8 cellular contexts compared by ENCODE assay signal in the genomic region with DNA sequence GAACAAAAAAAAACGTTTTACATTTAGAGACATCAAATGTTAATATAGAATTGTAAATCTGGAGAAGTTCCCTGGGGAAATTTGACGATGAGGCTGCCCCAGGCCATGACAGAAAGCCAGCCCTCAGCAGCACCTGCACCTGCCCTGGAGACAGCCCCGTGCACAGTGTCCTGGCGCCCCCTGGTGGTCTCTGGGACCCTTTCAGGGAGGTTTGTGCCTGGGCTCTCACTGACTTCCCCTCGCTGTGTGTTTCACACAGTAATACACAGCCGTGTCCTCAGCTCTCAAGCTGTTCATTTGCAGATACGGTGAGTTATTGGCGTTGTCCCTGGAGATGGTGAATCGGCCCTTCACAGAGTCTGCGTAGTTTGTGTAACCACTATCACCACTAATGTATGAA.
DNase-seq lines count a peak whose midpoint lies in the region; ATAC-seq, FAIRE-seq and TF ChIP-seq lines count a peak whose summit lies in the region.
"Not testable (repeated sequence)": the region's sequence is repeated elsewhere in the genome, so short reads cannot be mapped to it uniquely, and the experiment has no call there.

No MANE protein-coding gene starts in this region.

- TF ChIP-seq EP300 in GM12878 (IDR thresholded peaks at IDR 0.05; ENCODE audit: borderline replicate concordance in 1 of 2, control insufficient read depth in 1 of 2, low read depth in 2 of 2, low read length in 2 of 2); stomach (IDR thresholded peaks at IDR 0.05): not testable (repeated sequence)

- intact Hi-C loops in OCI-LY7 (cut with micrococcal nuclease; ENCODE audit: unreplicated experiment); activated CD4-positive, alpha-beta T cell treated with anti-CD3 and anti-CD28 coated beads, Interleukin-2, amount 10 ng/mL, durations not matched to agents 24 days and 14 days (cut with micrococcal nuclease); GM12878 (cut with micrococcal nuclease; ENCODE audit: unreplicated experiment); right lobe of liver (cut with DNase I); stomach (cut with DNase I; ENCODE audit: low total_unique reads): not testable (repeated sequence)

- H3K4me3 ChIP-seq in MM.1S (ENCODE audit: low read length); OCI-LY7 (ENCODE audit: low read depth, low read length, poor library complexity, severe bottlenecking); GM12878; right lobe of liver; stomach: not testable (repeated sequence)

- not testable (repeated sequence) for H3K27ac ChIP-seq in MM.1S (ENCODE audit: low read length); OCI-LY7 (ENCODE audit: low read depth, low read length, poor library complexity, severe bottlenecking); GM12878 (ENCODE audit: control insufficient read depth, insufficient read depth); right lobe of liver; stomach

- peak; percentile 65 for ATAC-seq in GM19463 (IDR thresholded peaks at IDR 0.05; ENCODE audit: unreplicated experiment)
- peak; percentile 71 for ATAC-seq in GM12878
- ATAC-seq in right lobe of liver = peak in 1 of 4 donors; percentile 49

- H3K79me2 ChIP-seq in MM.1S (ENCODE audit: low read length); OCI-LY7 (ENCODE audit: insufficient read depth, low read depth, low read length); GM12878 (ENCODE audit: control insufficient read depth, insufficient read depth, low read length): not testable (repeated sequence)

- CTCF ChIA-PET in OCI-LY7 (lab: Charles Lee; ENCODE audit: unreplicated experiment); GM12878 (lab: Yijun Ruan, JAX): not testable (repeated sequence)

- H3K4me1 Mint-ChIP-seq in activated CD4-positive, alpha-beta T cell treated with anti-CD3 and anti-CD28 coated beads, Interleukin-2, amount 10 ng/mL, durations not matched to agents 24 days and 14 days = not testable (repeated sequence)

- H3K9me3 ChIP-seq in MM.1S (replicated peaks; ENCODE audit: insufficient read depth, low read length); OCI-LY7 (ENCODE audit: low read length); GM12878 (replicated peaks; ENCODE audit: control insufficient read depth, insufficient read depth, low read length); right lobe of liver; stomach: not testable (repeated sequence)

- WGBS in GM12878 (ENCODE audit: insufficient coverage, insufficient replicate concordance, low lambda C conversion rate, missing lambda C conversion rate) = 19% methylated on average over 4 of the region's 10 CpGs
- WGBS in right lobe of liver (ENCODE audit: insufficient coverage, low coverage, low lambda C conversion rate, missing lambda C conversion rate) = 20% methylated on average over 1 of the region's 10 CpGs
- 32 to 53% (median 43%) methylated on average over 6 to 8 of the region's 10 CpGs; no CpG with 5 or more reads in 1 of the 5 donors for WGBS in stomach, 5 donors

- H3K27ac Mint-ChIP-seq in activated CD4-positive, alpha-beta T cell treated with anti-CD3 and anti-CD28 coated beads, Interleukin-2, amount 10 ng/mL, durations not matched to agents 24 days and 14 days = not testable (repeated sequence)

- RAD21 ChIA-PET in GM12878 (lab: Charles Lee; ENCODE audit: unreplicated experiment) = not testable (repeated sequence)

- not testable (repeated sequence) for BruUV-seq in OCI-LY7 (replicated peaks; lab: Mats Ljungman, UMichigan); GM12878 (replicated peaks; lab: Mats Ljungman, UMichigan)

- not testable (repeated sequence) for H3K4me2 ChIP-seq in MM.1S (ENCODE audit: low read depth, low read length); OCI-LY7 (ENCODE audit: low read length); GM12878 (ENCODE audit: control insufficient read depth, insufficient read depth)

- H3K9ac ChIP-seq in MM.1S (ENCODE audit: low read length); GM12878 (ENCODE audit: control insufficient read depth, insufficient read depth, low read length): not testable (repeated sequence)

- DNase-seq in DMS53 (lab: John Stamatoyannopoulos, UW) (peak; percentile 7), MM.1S (peak; percentile 7), OCI-LY7 (ENCODE audit: low spot score) (peak; percentile 0), right lobe of liver (peak in 2 of 3 donors; percentile 27 to 55), stomach (peak; percentile 29)
- peak; percentile 56 for DNase-seq in activated CD4-positive, alpha-beta T cell treated with anti-CD3 and anti-CD28 coated beads, Interleukin-2, amount 10 ng/mL, durations not matched to agents 24 days and 14 days
- DNase-seq in GM12878 (ENCODE audit: low read depth, low spot score) = not testable (repeated sequence)

- POLR2A ChIA-PET in OCI-LY7 (lab: Charles Lee); GM12878 (lab: Charles Lee): not testable (repeated sequence)

- not testable (repeated sequence) for H3F3A ChIP-seq in MM.1S (ENCODE audit: insufficient read depth, low read length)

- H3K27me3 Mint-ChIP-seq in activated CD4-positive, alpha-beta T cell treated with anti-CD3 and anti-CD28 coated beads, Interleukin-2, amount 10 ng/mL, durations not matched to agents 24 days and 14 days = not testable (repeated sequence)

- H3K36me3 ChIP-seq in MM.1S (replicated peaks; ENCODE audit: insufficient read depth, low read length); OCI-LY7 (ENCODE audit: insufficient read depth, low read length); GM12878 (ENCODE audit: control insufficient read depth in 2 of 2, insufficient read depth in 2 of 2, low read length in 1 of 2); right lobe of liver; stomach: not testable (repeated sequence)

- not testable (repeated sequence) for H3K9me2 ChIP-seq in MM.1S (replicated peaks; ENCODE audit: insufficient read depth, low read length); OCI-LY7 (ENCODE audit: insufficient read depth, low read length)

- H3K4me1 ChIP-seq in MM.1S (ENCODE audit: low read length); OCI-LY7 (ENCODE audit: insufficient read depth, low read length, poor library complexity, severe bottlenecking); GM12878 (ENCODE audit: control insufficient read depth, insufficient read depth, low read length); right lobe of liver; stomach: not testable (repeated sequence)

- SMC1A ChIA-PET in GM12878 (lab: Charles Lee; ENCODE audit: uncharacterized antibody, unreplicated experiment) = not testable (repeated sequence)

- in situ Hi-C loops in GM12878 (cut with MboI) = not testable (repeated sequence)

- not testable (repeated sequence) for H2AFZ ChIP-seq in MM.1S (ENCODE audit: low read length); OCI-LY7 (ENCODE audit: low read length); GM12878 (ENCODE audit: control insufficient read depth, low read depth, low read length)

- not testable (repeated sequence) for H4K20me1 ChIP-seq in MM.1S (ENCODE audit: insufficient read depth, low read length); OCI-LY7 (ENCODE audit: insufficient read depth, low read length); GM12878 (ENCODE audit: control insufficient read depth, insufficient read depth)

- H3K27me3 ChIP-seq in MM.1S (replicated peaks; ENCODE audit: insufficient read depth, low read length); GM12878 (replicated peaks in 1 of 2; ENCODE audit: control insufficient read depth in 2 of 2, insufficient read depth in 2 of 2, low read length in 1 of 2); right lobe of liver; stomach: not testable (repeated sequence)

- not testable (repeated sequence) for TF ChIP-seq POLR2A in GM12878 (IDR thresholded peaks at IDR 0.05; ENCODE audit: low read depth, low read length); right lobe of liver (IDR thresholded peaks at IDR 0.05); stomach (IDR thresholded peaks at IDR 0.05)

- TF ChIP-seq CTCF in MM.1S (IDR thresholded peaks at IDR 0.05; ENCODE audit: low read length) = peak; percentile 17
- peak; percentile 21; the same call in 1 of the 2 replicates for TF ChIP-seq CTCF in OCI-LY7 (conservative IDR thresholded peaks at IDR 0.05; ENCODE audit: low read length)
- peak in 1 of 3 experiments; percentile 20; a peak in 1 of 6 replicates for TF ChIP-seq CTCF in GM12878 (IDR thresholded peaks at IDR 0.05 in 2 of 3, conservative IDR thresholded peaks at IDR 0.05 in 1 of 3; ENCODE audit: control insufficient read depth in 2 of 3, extremely low read depth in 1 of 3, insufficient read depth in 1 of 3, low read depth in 3 of 3, low read length in 3 of 3)
- peak in 2 of 4 donors; percentile 15 to 31 for TF ChIP-seq CTCF in right lobe of liver (IDR thresholded peaks at IDR 0.05)
- TF ChIP-seq CTCF in stomach (IDR thresholded peaks at IDR 0.05) = not testable (repeated sequence)

- 0 out of 2 replicates have a peak, but pooled peaks have one; percentile 11 for TF ChIP-seq RAD21 in GM12878 (IDR thresholded peaks at IDR 0.05; ENCODE audit: insufficient read depth, low read depth, low read length)

- not testable (repeated sequence) for FAIRE-seq in GM12878 (lab: Jason Lieb, UNC)

- not testable (repeated sequence) for H3K9me3 Mint-ChIP-seq in activated CD4-positive, alpha-beta T cell treated with anti-CD3 and anti-CD28 coated beads, Interleukin-2, amount 10 ng/mL, durations not matched to agents 24 days and 14 days

- H3K4me3 Mint-ChIP-seq in activated CD4-positive, alpha-beta T cell treated with anti-CD3 and anti-CD28 coated beads, Interleukin-2, amount 10 ng/mL, durations not matched to agents 24 days and 14 days = not testable (repeated sequence)

- H3K36me3 Mint-ChIP-seq in activated CD4-positive, alpha-beta T cell treated with anti-CD3 and anti-CD28 coated beads, Interleukin-2, amount 10 ng/mL, durations not matched to agents 24 days and 14 days (ENCODE audit: low read depth) = not testable (repeated sequence)
